ENCODE assay signal across 8 cellular contexts in the genomic region with DNA sequence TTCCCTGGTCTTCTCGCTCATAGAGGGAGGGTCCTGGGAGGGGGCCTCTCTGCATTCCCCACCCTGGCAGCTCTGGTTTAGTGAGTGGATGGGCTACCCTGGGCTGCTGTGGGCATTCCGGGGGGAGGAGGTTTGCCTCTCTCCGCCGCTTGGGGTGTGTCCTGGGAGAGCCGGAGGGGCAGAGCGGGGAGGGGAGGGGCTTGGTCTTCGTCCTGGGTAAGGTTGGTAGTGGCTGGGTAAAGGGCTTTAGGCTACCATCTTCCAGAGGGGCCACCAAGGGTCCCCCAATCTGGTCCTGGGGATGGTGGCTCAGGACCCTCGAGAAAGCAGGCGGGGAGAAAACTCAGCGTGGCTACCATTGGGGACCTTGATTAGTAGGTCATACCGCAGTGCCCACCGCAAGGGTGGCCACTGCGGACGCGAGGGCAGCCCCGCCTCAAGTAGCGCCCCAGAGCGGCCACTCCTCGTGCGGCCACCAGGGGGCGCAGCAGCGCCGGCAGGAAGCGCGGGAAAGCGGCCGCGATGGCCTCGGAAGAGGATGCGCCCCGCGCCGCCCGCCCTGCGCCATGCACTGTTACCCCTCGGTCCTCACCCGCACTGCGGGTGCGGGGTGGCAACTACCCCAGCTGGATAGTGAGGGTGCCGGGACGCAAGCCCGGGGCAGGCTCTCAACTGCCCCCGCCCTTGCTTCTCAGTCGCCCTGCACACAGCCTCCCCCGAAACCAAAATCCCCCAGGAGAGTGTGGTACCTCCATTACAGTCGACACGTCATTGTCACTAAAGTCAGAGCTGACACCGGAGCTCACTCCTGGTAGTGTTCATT. TPM values are rescaled to one million over a fixed set of nuclear protein-coding genes. Genes with fewer than 3 reads are reported as not detected.
DNase-seq lines count a peak whose midpoint lies in the region; ATAC-seq and TF ChIP-seq lines count a peak whose summit lies in the region.

No MANE protein-coding gene starts in this region.

- DNase-seq in DMS114 treated with DMSO at 0.1 percent for 48 hours (lab: John Stamatoyannopoulos, UW; ENCODE audit: unreplicated experiment) (peak; percentile 46), SK-MEL-5 (ENCODE audit: low read depth, low spot score) (peak; percentile 51), left ventricle myocardium inferior (peak; percentile 47), retinal pigment epithelial cell (ENCODE audit: low read depth) (no peak), SIG-M5 (lab: John Stamatoyannopoulos, UW) (no peak)
- peak; percentile 68 for DNase-seq in activated naive CD4-positive, alpha-beta T cell treated with Interleukin-2 at 50 U/mL for 16 hours

- WGBS in HUES64 = 12% methylated on average over 48 of the region's 48 CpGs

- H3K36me3 ChIP-seq in HUES64 (ENCODE audit: insufficient read depth, low read length) (no peaks in the 10 kb centered on the region), left ventricle myocardium inferior (no peaks in the 10 kb centered on the region)

- ATAC-seq in GM21423 (IDR thresholded peaks at IDR 0.05; ENCODE audit: unreplicated experiment) = no peak

- H3K27me3 ChIP-seq in HUES64 (ENCODE audit: insufficient read depth, low read length) (peaks cover 20% of the 10 kb centered on the region), left ventricle myocardium inferior (ENCODE audit: low read depth) (peaks cover 17% of the 10 kb centered on the region)

- no peaks in the 10 kb centered on the region for H3K9me3 ChIP-seq in HUES64 (ENCODE audit: insufficient read depth, low read depth, low read length)
- no peaks in the 10 kb centered on the region for H3K9me3 ChIP-seq in left ventricle myocardium inferior (replicated peaks)

- H3K4me3 ChIP-seq in HUES64 (ENCODE audit: low read length) (peak overlapping the region; percentile 43), left ventricle myocardium inferior (peak overlapping the region; percentile 52), retinal pigment epithelial cell (ENCODE audit: low read length) (no peak overlapping the region)

- TF ChIP-seq CTCF in left ventricle myocardium inferior (IDR thresholded peaks at IDR 0.05; ENCODE audit: borderline replicate concordance) (peak; percentile 98), retinal pigment epithelial cell (conservative IDR thresholded peaks at IDR 0.05; ENCODE audit: low read depth, low read length) (peak; percentile 82)

- peak overlapping the region; percentile 43; the same call in 1 of the 2 replicates for H3K9ac ChIP-seq in HUES64 (ENCODE audit: low read depth, low read length)

- in situ Hi-C loops in SK-MEL-5 (cut with HindIII; ENCODE audit: low pct_unique_long_range_greater_than_20kb, low sequenced_read_pairs) = no loop called here

- no peaks in the 10 kb centered on the region for H3K4me1 ChIP-seq in HUES64 (ENCODE audit: insufficient read depth, low read length)
- H3K4me1 ChIP-seq in left ventricle myocardium inferior = peaks cover 11% of the 10 kb centered on the region

- H3K27ac ChIP-seq in HUES64 (ENCODE audit: low read depth, low read length) (no peak overlapping the region), left ventricle myocardium inferior (replicated peaks) (no peak overlapping the region)

- intact Hi-C loops in left ventricle myocardium inferior (cut with micrococcal nuclease) = loop anchor here (5.0 to 10.0 kb wide), 2 partner anchors 80 to 208 kb away; no protein-coding TSS in a partner anchor

RNA-seq across cellular contexts. Expression of a gene that starts 44.1 kb away (rescaled TPM):
- 12.4 TPM for polyA plus RNA-seq in HUES64 (2013, experiment 1 of 2)
- 11.9 TPM for polyA plus RNA-seq in HUES64 (2013, experiment 2 of 2)
- 15.4 and 15.7 TPM in 2 replicates for total RNA-seq in SK-MEL-5 (2014; rRNA removed; shearing (Covaris generic))
- polyA plus RNA-seq in SK-MEL-5 (2015; cell fraction: cytosol; rRNA removed) = 11.6 and 12.6 TPM in 2 replicates
- polyA plus RNA-seq in SK-MEL-5 (2015; cell fraction: nucleus; rRNA removed) = 7.1 and 7.4 TPM in 2 replicates
- 6.2 TPM for total RNA-seq in left ventricle myocardium inferior

Comparison
In these comparisons a context has a peak if more than half of its experiments do, and no peak if none do; other contexts are left out.
1. DNase-seq: peak in DMS114 treated with DMSO at 0.1 percent for 48 hours (single experiment), SK-MEL-5 (single experiment), activated naive CD4-positive, alpha-beta T cell treated with Interleukin-2 at 50 U/mL for 16 hours (single experiment) and left ventricle myocardium inferior (single experiment); none in retinal pigment epithelial cell (single experiment) and SIG-M5 (single experiment).